Comparison of ENCODE assay signal across 16 cellular contexts in genomic region chr1:231386472-231386871, GRCh38. TPM values are rescaled to one million over a fixed set of nuclear protein-coding genes. Genes with fewer than 3 reads are reported as not detected.
DNase-seq lines count a peak whose midpoint lies in the region; ATAC-seq, FAIRE-seq and TF ChIP-seq lines count a peak whose summit lies in the region.
"Had no signal": no experiment of that assay in that cellular context is flagged by ENCODE, and none has a peak within 500 bp of the region (broad histone marks: within the 10 kb centered on the region; RNA-seq: fewer than 3 reads in every experiment).

No MANE protein-coding gene starts in this region.

- in situ Hi-C loops in gastrocnemius medialis (cut with MboI; ENCODE audit: low sequenced_read_pairs in 4 of 4), result no loop called here

- H3K4me3 ChIP-seq in HEK293 (ENCODE audit: low read depth, low read length) (no peak overlapping the region), right lobe of liver (no peak overlapping the region), gastrocnemius medialis (peak overlapping the region in 1 of 4 donors; percentile 50)
- H3K4me3 ChIP-seq: BLaER1, GM23338 had no signal

- H3K4me1 ChIP-seq in HEK293 (ENCODE audit: control insufficient read depth, insufficient read depth, low read length), result no peaks in the 10 kb centered on the region
- H3K4me1 ChIP-seq in right lobe of liver, result peaks cover 0 to 52% (median 20%) of the 10 kb centered on the region in 4 donors
- H3K4me1 ChIP-seq in gastrocnemius medialis, result peaks cover 77 to 89% of the 10 kb centered on the region in 2 donors
- H3K4me1 ChIP-seq: BLaER1 had no signal

- CTCF ChIA-PET in HEK293 (lab: Yijun Ruan, JAX), result interaction anchor here (0.5 to 1.1 kb wide), 3 partner anchors 17 to 124 kb away, joined by 3 read pairs; no protein-coding TSS in a partner anchor

- H3K27me3 ChIP-seq in right lobe of liver, result no peaks in the 10 kb centered on the region
- H3K27me3 ChIP-seq in gastrocnemius medialis, result no peaks in the 10 kb centered on the region
- H3K27me3 ChIP-seq: BLaER1 had no signal

- H3K36me3 ChIP-seq in HEK293 (ENCODE audit: control insufficient read depth in 2 of 2, insufficient read depth in 1 of 2, low read length in 2 of 2) (no peaks in the 10 kb centered on the region; a peak in 1 of 3 replicates), right lobe of liver (no peaks in the 10 kb centered on the region), gastrocnemius medialis (no peaks in the 10 kb centered on the region)

- POLR2A ChIA-PET in HEK293 (lab: Yijun Ruan, JAX), result interaction anchor here (0.6 to 1.7 kb wide), 2 partner anchors 34 to 195 kb away, joined by 3 read pairs; no protein-coding TSS in a partner anchor

- TF ChIP-seq POLR2A in right lobe of liver (IDR thresholded peaks at IDR 0.05) (no peak), gastrocnemius medialis (IDR thresholded peaks at IDR 0.05) (no peak)

- DNase-seq in RCC 7860 (ENCODE audit: low spot score), result no peak
- no peak for DNase-seq in right lobe of liver
- DNase-seq in gastrocnemius medialis, result no peak
- DNase-seq in NCI-H1092 (lab: John Stamatoyannopoulos, UW), result no peak
- DNase-seq in SKM-1 treated with dmso at 0.1 percent for 144 hours (lab: John Stamatoyannopoulos, UW; ENCODE audit: unreplicated experiment), result no peak
- DNase-seq: AML-193; Caco-2; CD8-positive, alpha-beta memory T cell; DND-41; GDM1; H7 had no signal

- no peaks in the 10 kb centered on the region for H3K9me3 ChIP-seq in HEK293 (ENCODE audit: control insufficient read depth, insufficient read depth, low read depth, low read length)
- H3K9me3 ChIP-seq in right lobe of liver, result no peaks in the 10 kb centered on the region
- H3K9me3 ChIP-seq in gastrocnemius medialis, result no peaks in the 10 kb centered on the region
- H3K9me3 ChIP-seq: Caco-2 had no signal

- peak; percentile 46 to 72 (median 56) for ATAC-seq in right lobe of liver
- ATAC-seq in gastrocnemius medialis, result no peak
- ATAC-seq in HG02571 (IDR thresholded peaks at IDR 0.05; ENCODE audit: unreplicated experiment), result no peak
- ATAC-seq: GM23338 had no signal

- TF ChIP-seq CTCF in HEK293 (tag by site-specific recombination; IDR thresholded peaks at IDR 0.05), result no peak
- TF ChIP-seq CTCF in right lobe of liver (IDR thresholded peaks at IDR 0.05), result no peak
- TF ChIP-seq CTCF in gastrocnemius medialis (IDR thresholded peaks at IDR 0.05 in 4 of 5, conservative IDR thresholded peaks at IDR 0.05 in 1 of 5), result no peak

- intact Hi-C loops in right lobe of liver (cut with DNase I) (no loop called here), gastrocnemius medialis (cut with DNase I; ENCODE audit: low total_unique reads) (no loop called here)

- no peak overlapping the region for H3K27ac ChIP-seq in HEK293 (ENCODE audit: extremely low read depth, low read depth, low read length)
- peak overlapping the region; percentile 43 to 59 (median 56) for H3K27ac ChIP-seq in right lobe of liver
- peak overlapping the region; percentile 82 to 89 (median 89) for H3K27ac ChIP-seq in gastrocnemius medialis
- H3K27ac ChIP-seq: BLaER1 had no signal

- peak; percentile 17 for FAIRE-seq in RCC 7860 (lab: Jason Lieb, UNC)
- FAIRE-seq: GM12892 had no signal

TF ChIP-seq in HEK293, 187 proteins besides CTCF, POLR2A, EP300 and RAD21:
- TF ChIP-seq REPIN1 (tag by site-specific recombination; IDR thresholded peaks at IDR 0.05; ENCODE audit: low read depth), result no peak
- no peak for TF ChIP-seq YY1 (tag by site-specific recombination; IDR thresholded peaks at IDR 0.05)
- 0 out of 2 replicates have a peak, but pooled peaks have one; percentile 1 for TF ChIP-seq GLI2 (tag by site-specific recombination; IDR thresholded peaks at IDR 0.05; ENCODE audit: borderline replicate concordance, low read depth)
- TF ChIP-seq ZNF548 (tag by site-specific recombination; IDR thresholded peaks at IDR 0.05), result no peak
- no peak for TF ChIP-seq ZNF221 (tag by site-specific recombination; IDR thresholded peaks at IDR 0.05; ENCODE audit: borderline replicate concordance)
- TF ChIP-seq ZXDB (tag by site-specific recombination; IDR thresholded peaks at IDR 0.05), result no peak
- TF ChIP-seq ZNF600 (tag by site-specific recombination; IDR thresholded peaks at IDR 0.05), result no peak
- no peak for TF ChIP-seq SCRT2 (tag by site-specific recombination; IDR thresholded peaks at IDR 0.05)
- no peak for TF ChIP-seq ZBTB8A (tag by site-specific recombination; IDR thresholded peaks at IDR 0.05)

RNA-seq across cellular contexts. Expression of gene EGLN1, which starts 35.6 kb away (rescaled TPM):
- 10 to 100 TPM; 19.3 to 66.5 (median 38.9) TPM for total RNA-seq in right lobe of liver
- total RNA-seq in gastrocnemius medialis, result 100 to 1,000 TPM; 500 to 862 (median 706) TPM

RNA-seq across cellular contexts. Expression of gene SPRTN, which starts 48.4 kb away (rescaled TPM):
- total RNA-seq in right lobe of liver (1 to 10 TPM; 3.3 to 6.4 (median 4.8) TPM), gastrocnemius medialis (10 to 100 TPM in 3 of 4 donors, 1 to 10 TPM in 1; 8.7 to 15.1 (median 10.7) TPM)

RNA-seq across cellular contexts. Expression of gene EXOC8, which starts 48.8 kb away (rescaled TPM):
- 1 to 10 TPM; 5.7 to 7.8 (median 6.8) TPM for total RNA-seq in right lobe of liver
- total RNA-seq in gastrocnemius medialis, result 10 to 100 TPM; 25.4 to 50.9 (median 38.2) TPM

Comparison
In these comparisons a context has a peak if more than half of its experiments do, and no peak if none do; other contexts are left out.
1. ATAC-seq: peak in right lobe of liver (4 of 4); none in gastrocnemius medialis (0 of 2) and HG02571 (single experiment).
2. RNA of gene EGLN1, which starts 35.6 kb away (total RNA-seq): 500 to 862 TPM in gastrocnemius medialis; 19.3 to 66.5 TPM in right lobe of liver; every median in the first group is over 4 times any median in the second.